In genomic region chr11:1354125-1354938, GRCh38 we compare ENCODE assay signal across 27 cellular contexts. TPM values are rescaled to one million over a fixed set of nuclear protein-coding genes. Genes with fewer than 3 reads are reported as not detected.
"Had no signal": no experiment of that assay in that cellular context is flagged by ENCODE, and none has a peak within 500 bp of the region (broad histone marks: within the 10 kb centered on the region; RNA-seq: fewer than 3 reads in every experiment).

No MANE protein-coding gene starts in this region.

- H3K27me3 ChIP-seq: brain microvascular endothelial cell, pancreas, vagina had no signal

- H3K36me3 ChIP-seq: brain microvascular endothelial cell, pancreas, vagina had no signal

- H3K9me3 ChIP-seq: pancreas, psoas muscle, vagina had no signal

- ATAC-seq: activated CD4-positive, CD25-positive, alpha-beta regulatory T cell treated with anti-CD3 and anti-CD28 coated beads, Interleukin-2, amount 50 U/mL, for 24 hours; esophagus mucosa; left colon; psoas muscle had no signal

- H3K4me3 ChIP-seq: pancreas, psoas muscle, vagina had no signal

- H3K4me1 ChIP-seq: psoas muscle, vagina had no signal

- H3K27ac ChIP-seq: brain microvascular endothelial cell, pancreas, psoas muscle, vagina had no signal

- DNase-seq: activated CD4-positive, alpha-beta memory T cell treated with anti-CD3 and anti-CD28 coated beads, Interleukin-2, amount 10 ng/mL, durations not matched to agents 7 days and 5 days; activated CD4-positive, alpha-beta T cell treated with anti-CD3 and anti-CD28 coated beads, Interleukin-2, amount 10 ng/mL, durations not matched to agents 7 days and 5 days; activated CD8-positive, alpha-beta memory T cell treated with anti-CD3 and anti-CD28 coated beads, Interleukin-2, amount 50 U/mL, for 48 hours; activated gamma-delta T cell treated with Interleukin-2 at 50 U/mL for 16 hours; activated naive CD4-positive, alpha-beta T cell treated with anti-CD3 and anti-CD28 coated beads, Interleukin-2, amount 50 U/mL, for 16 hours; activated T-cell treated with anti-CD3 and anti-CD28 coated beads, Interleukin-2, amount 50 U/mL, for 24 hours; amniotic stem cell; brain microvascular endothelial cell; cortex of kidney; foreskin fibroblast; hippocampal formation; kidney; left colon; mammary epithelial cell; naive B cell; nephron progenitor cell; nucleus accumbens; stimulated activated naive CD4-positive, alpha-beta T cell treated with Interleukin-2 at 50 U/mL for 16 hours; T-helper 1 cell; trophoblast cell had no signal

- FAIRE-seq: astrocyte, kidney, pancreas had no signal

RNA-seq across cellular contexts. Expression of gene BRSK2, which starts 35.4 kb away (rescaled TPM):
- total RNA-seq: activated CD4-positive, alpha-beta T cell treated with anti-CD3 and anti-CD28 coated beads, Interleukin-2, amount 10 ng/mL, durations not matched to agents 7 days and 5 days had no signal
- polyA plus RNA-seq: liver had no signal
